In the genomic region with DNA sequence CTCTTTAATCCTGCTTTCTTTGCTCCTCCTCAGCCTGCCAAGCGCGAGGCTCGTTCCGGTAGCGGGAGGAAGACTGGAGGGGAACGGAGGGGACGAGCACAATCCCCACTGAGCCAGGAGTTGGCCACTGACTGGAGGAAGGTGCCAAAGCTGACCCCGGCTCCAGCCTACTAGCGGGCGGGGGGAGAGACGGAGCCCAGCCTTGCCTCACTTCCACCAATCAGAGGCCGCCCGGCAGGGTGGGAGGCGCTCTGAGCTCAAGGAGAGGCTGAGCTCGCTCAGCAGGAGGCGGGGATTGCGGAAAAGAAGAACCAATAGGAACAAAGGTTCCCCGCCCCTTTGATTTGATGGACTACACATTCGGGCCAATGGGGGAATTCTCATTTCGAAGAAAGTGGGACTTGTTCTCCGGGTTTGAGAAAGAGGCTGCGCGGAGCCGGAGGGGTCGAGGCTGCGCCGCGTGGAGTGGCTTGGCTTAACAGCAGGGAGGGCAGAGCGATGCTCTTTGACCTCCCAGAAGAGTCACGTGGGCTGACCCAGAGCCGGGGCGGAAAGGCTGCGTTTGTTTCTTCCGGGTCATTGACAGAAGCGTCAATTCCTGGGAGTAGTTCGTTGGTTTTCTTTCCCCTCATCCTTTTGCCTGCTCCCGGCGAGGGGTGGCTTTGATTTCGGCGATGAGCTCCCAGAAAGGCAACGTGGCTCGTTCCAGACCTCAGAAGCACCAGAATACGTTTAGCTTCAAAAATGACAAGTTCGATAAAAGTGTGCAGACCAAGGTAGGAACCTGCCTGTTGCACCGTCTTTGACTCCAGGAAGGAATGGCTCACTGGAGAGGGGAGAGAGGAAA, we compare ENCODE assay signal across 8 cellular contexts. TPM values are rescaled to one million over a fixed set of nuclear protein-coding genes. Genes with fewer than 3 reads are reported as not detected.
DNase-seq lines count a peak whose midpoint lies in the region; ATAC-seq, FAIRE-seq and TF ChIP-seq lines count a peak whose summit lies in the region.

A gene (minus strand): TSS at position 133 of the 847 bp plus-strand sequence. CDS start 36,113 bp downstream, outside the sequence.
A gene with protein sequence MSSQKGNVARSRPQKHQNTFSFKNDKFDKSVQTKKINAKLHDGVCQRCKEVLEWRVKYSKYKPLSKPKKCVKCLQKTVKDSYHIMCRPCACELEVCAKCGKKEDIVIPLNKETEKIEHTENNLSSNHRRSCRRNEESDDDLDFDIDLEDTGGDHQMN (plus strand): TSS at position 579 of the 847 bp plus-strand sequence. CDS start 96 bp downstream, at position 675.

- no peaks in the 10 kb centered on the region for H3K9me3 Mint-ChIP-seq in astrocyte (ENCODE audit: unreplicated experiment)

- H3K9me3 ChIP-seq in astrocyte (ENCODE audit: insufficient read depth, low read depth, low read length) = no peaks in the 10 kb centered on the region
- no peaks in the 10 kb centered on the region for H3K9me3 ChIP-seq in right cardiac atrium (ENCODE audit: control insufficient read depth, low read length)
- no peaks in the 10 kb centered on the region for H3K9me3 ChIP-seq in uterus

- peak; percentile 93 for ATAC-seq in GM18502 (IDR thresholded peaks at IDR 0.05; ENCODE audit: poor library complexity, unreplicated experiment)
- peak; percentile 95 for ATAC-seq in HG02970 (IDR thresholded peaks at IDR 0.05; ENCODE audit: low FRiP score, unreplicated experiment)
- ATAC-seq in right cardiac atrium = peak; percentile 99 to 100

- H3K4me1 ChIP-seq in astrocyte (ENCODE audit: insufficient read depth, low read length) (peaks cover 16% of the 10 kb centered on the region), right cardiac atrium (ENCODE audit: control insufficient read depth, insufficient read depth, low read length) (peaks cover 3% of the 10 kb centered on the region), uterus (peaks cover 0 to 4% of the 10 kb centered on the region in 2 donors)

- peak within 1 kb of the TSS; percentile 97 for H3K27ac Mint-ChIP-seq in astrocyte (ENCODE audit: unreplicated experiment)

- peak within 1 kb of the TSS; percentile 88 for H3K4me2 ChIP-seq in astrocyte (ENCODE audit: low read length)

- peaks cover 83% of the 10 kb centered on the region for H3K79me2 ChIP-seq in astrocyte (ENCODE audit: insufficient read depth, low read length)

- intact Hi-C loops in right cardiac atrium (cut with DNase I) = no loop called here
- intact Hi-C loops in uterus (cut with DNase I; ENCODE audit: low total_unique reads) = no loop called here

- WGBS in right cardiac atrium = under 1% methylated on average over 45 of the region's 45 CpGs

- H3K4me3 Mint-ChIP-seq in astrocyte (ENCODE audit: unreplicated experiment) = peak within 1 kb of the TSS; percentile 98

- no peaks in the 10 kb centered on the region for H3K27me3 ChIP-seq in astrocyte (ENCODE audit: insufficient read depth, low read length)
- H3K27me3 ChIP-seq in right cardiac atrium (ENCODE audit: control insufficient read depth, insufficient read depth) = no peaks in the 10 kb centered on the region
- no peaks in the 10 kb centered on the region for H3K27me3 ChIP-seq in uterus

- peak within 1 kb of the TSS; percentile 94 for H3K9ac ChIP-seq in astrocyte (ENCODE audit: low read length)

- peak within 1 kb of the TSS; percentile 77 for H2AFZ ChIP-seq in astrocyte (ENCODE audit: low read depth, low read length)

- DNase-seq in NCI-H1930 (lab: John Stamatoyannopoulos, UW) (peak; percentile 97 to 98), T-helper 22 cell (ENCODE audit: low read depth) (peak; percentile 97), astrocyte (ENCODE audit: low read depth) (peak; percentile 98), right cardiac atrium (peak; percentile 99 to 100 (median 100)), pulmonary artery endothelial cell (ENCODE audit: low read depth, low spot score) (peak; percentile 97), uterus (peak; percentile 98 to 99)

- no peaks in the 10 kb centered on the region for H3K27me3 Mint-ChIP-seq in astrocyte (ENCODE audit: low read depth, unreplicated experiment)

- H3K4me3 ChIP-seq in astrocyte (ENCODE audit: insufficient read depth, low read depth, low read length) (peak within 1 kb of the TSS; percentile 80), right cardiac atrium (ENCODE audit: low read length) (peak within 1 kb of the TSS; percentile 89), uterus (peak within 1 kb of the TSS; percentile 76 to 92)

- no peak for TF ChIP-seq CTCF in astrocyte (IDR thresholded peaks at IDR 0.05; ENCODE audit: insufficient read depth, low read depth, low read length)
- peak in 1 of 4 experiments; percentile 13 for TF ChIP-seq CTCF in uterus (IDR thresholded peaks at IDR 0.05)

- no peak for FAIRE-seq in astrocyte (lab: Jason Lieb, UNC)

- TF ChIP-seq POLR2A in uterus (IDR thresholded peaks at IDR 0.05) = peak; percentile 97 to 98

- H4K20me1 ChIP-seq in astrocyte (ENCODE audit: insufficient read depth, low read length) = peaks cover 44% of the 10 kb centered on the region

- no peaks in the 10 kb centered on the region for H3K36me3 Mint-ChIP-seq in astrocyte (ENCODE audit: low read depth, unreplicated experiment)

- H3K36me3 ChIP-seq in astrocyte (ENCODE audit: insufficient read depth, low read length) (no peaks in the 10 kb centered on the region), uterus (no peaks in the 10 kb centered on the region)

- peaks cover 16% of the 10 kb centered on the region for H3K4me1 Mint-ChIP-seq in astrocyte (ENCODE audit: low read depth, unreplicated experiment)

- peak within 1 kb of the TSS; percentile 80 for H3K27ac ChIP-seq in astrocyte (ENCODE audit: low read depth, low read length)
- peak within 1 kb of the TSS; percentile 89 for H3K27ac ChIP-seq in right cardiac atrium (ENCODE audit: low read length)
- H3K27ac ChIP-seq in uterus = peak within 1 kb of the TSS; percentile 92 to 97

RNA-seq across cellular contexts. Expression of the first gene that starts in this region (rescaled TPM):
- total RNA-seq in astrocyte = 19.6 and 21.3 TPM in 2 replicates
- total RNA-seq in right cardiac atrium = 10 to 100 TPM in 3 of 4 donors, 1 to 10 TPM in 1; 8.4 to 11.4 (median 10.6) TPM
- 4.8 TPM for polyA plus RNA-seq in right cardiac atrium
- 26.1 and 29.8 TPM in 2 replicates for total RNA-seq in pulmonary artery endothelial cell
- 10 to 100 TPM; 11.5 to 67.2 (median 16.2) TPM for total RNA-seq in uterus

RNA-seq across cellular contexts. Expression of the second gene that starts in this region (rescaled TPM):
- total RNA-seq in astrocyte (15.2 TPM in 2 replicates), right cardiac atrium (1 to 10 TPM; 6.3 to 8.3 (median 6.8) TPM), pulmonary artery endothelial cell (8.8 and 11.3 TPM in 2 replicates), uterus (10 to 100 TPM in 3 of 4 donors, 1 to 10 TPM in 1; 8.2 to 22.0 (median 15.9) TPM)
- 7.6 TPM for polyA plus RNA-seq in right cardiac atrium

Comparison
In these comparisons a context has a peak if more than half of its experiments do, and no peak if none do; other contexts are left out.
1. Peak in every context shown above with its lines: DNase-seq, ATAC-seq, H3K4me3 ChIP-seq and H3K27ac ChIP-seq.